ENCODE assay signal across 12 cellular contexts in the genomic region with DNA sequence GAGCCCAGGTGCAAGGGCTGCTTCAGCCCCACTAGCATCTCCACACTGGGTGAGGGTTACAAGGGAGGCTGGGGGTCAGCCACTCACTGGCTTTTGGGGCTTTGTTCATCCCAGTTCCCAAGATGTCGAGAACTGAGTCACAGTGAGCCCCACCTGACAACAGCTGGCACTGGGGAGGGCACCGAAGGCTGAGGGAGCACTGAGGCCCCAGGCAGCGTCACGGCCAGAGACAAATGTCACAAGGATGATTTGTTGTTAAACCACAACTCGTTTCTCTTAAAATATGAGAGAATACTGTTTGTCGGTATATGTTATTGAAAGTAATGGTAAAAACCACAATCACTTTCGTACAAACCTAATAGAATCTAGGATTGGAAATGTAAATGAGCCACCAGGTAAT.
DNase-seq lines count a peak whose midpoint lies in the region; ATAC-seq and TF ChIP-seq lines count a peak whose summit lies in the region.
"Had no signal": no experiment of that assay in that cellular context is flagged by ENCODE, and none has a peak within 500 bp of the region (broad histone marks: within the 10 kb centered on the region; RNA-seq: fewer than 3 reads in every experiment).

No MANE protein-coding gene starts in this region.

- peak overlapping the region; percentile 59 for H3K4me3 ChIP-seq in CD4-positive, CD25-positive, alpha-beta regulatory T cell (ENCODE audit: low read depth, low read length)
- H3K4me3 ChIP-seq in upper lobe of left lung, result no peak overlapping the region
- H3K4me3 ChIP-seq: testis had no signal

- no peak for TF ChIP-seq EP300 in upper lobe of left lung (IDR thresholded peaks at IDR 0.05)

- peaks cover 28% of the 10 kb centered on the region for H3K36me3 ChIP-seq in CD4-positive, CD25-positive, alpha-beta regulatory T cell (ENCODE audit: control insufficient read depth, insufficient read depth, low read length)
- no peaks in the 10 kb centered on the region for H3K36me3 ChIP-seq in upper lobe of left lung

- no peaks in the 10 kb centered on the region for H3K9me3 Mint-ChIP-seq in CD4-positive, CD25-positive, alpha-beta regulatory T cell
- H3K9me3 Mint-ChIP-seq in activated naive CD4-positive, alpha-beta T cell treated with anti-CD3 and anti-CD28 coated beads, Interleukin-2, amount 50 U/mL, for 72 hours, result no peaks in the 10 kb centered on the region

- peak overlapping the region; percentile 46 to 74 (median 57) for H3K4me3 Mint-ChIP-seq in CD4-positive, CD25-positive, alpha-beta regulatory T cell

- H3K27ac ChIP-seq in CD4-positive, CD25-positive, alpha-beta regulatory T cell (ENCODE audit: insufficient read depth, low read length, poor library complexity, severe bottlenecking), result peak overlapping the region; percentile 70
- no peak overlapping the region for H3K27ac ChIP-seq in upper lobe of left lung
- H3K27ac ChIP-seq: C4-2B, testis, VCaP had no signal

- DNase-seq in CD4-positive, CD25-positive, alpha-beta regulatory T cell, result peak in 1 of 3 donors; percentile 18
- no peak for DNase-seq in activated naive CD4-positive, alpha-beta T cell treated with anti-CD3 and anti-CD28 coated beads, Interleukin-2, amount 50 U/mL, for 72 hours (ENCODE audit: low spot score in 2 of 2)
- DNase-seq in upper lobe of left lung (no peak), erythroblast (lab: John Stamatoyannopoulos, UW) (no peak), NCI-H2227 treated with DMSO at 0.1 percent for 48 hours (lab: John Stamatoyannopoulos, UW) (no peak), NCI-H446 (lab: John Stamatoyannopoulos, UW) (no peak)
- DNase-seq: NCI-H1092 treated with DMSO at 0.1 percent for 48 hours, testis had no signal

- peaks cover 12% of the 10 kb centered on the region for H3K36me3 Mint-ChIP-seq in CD4-positive, CD25-positive, alpha-beta regulatory T cell
- peaks cover 19 to 37% of the 10 kb centered on the region in 2 donors for H3K36me3 Mint-ChIP-seq in activated naive CD4-positive, alpha-beta T cell treated with anti-CD3 and anti-CD28 coated beads, Interleukin-2, amount 50 U/mL, for 72 hours

- ATAC-seq in CD4-positive, CD25-positive, alpha-beta regulatory T cell (ENCODE audit: low read depth in 2 of 2), result peak; percentile 29 to 34
- ATAC-seq in GM19351 (IDR thresholded peaks at IDR 0.05; ENCODE audit: unreplicated experiment) (peak; percentile 47), HG03432 (IDR thresholded peaks at IDR 0.05; ENCODE audit: unreplicated experiment) (peak; percentile 46), upper lobe of left lung (ENCODE audit: low FRiP score in 2 of 2) (no peak)
- ATAC-seq in activated naive CD4-positive, alpha-beta T cell treated with anti-CD3 and anti-CD28 coated beads, Interleukin-2, amount 50 U/mL, for 72 hours, result peak in 1 of 2 donors; percentile 52

- WGBS in upper lobe of left lung, 2 donors, result 68 to 85% methylated on average over 7 of the region's 7 CpGs

- peak overlapping the region; percentile 21 to 85 (median 81) for H3K27ac Mint-ChIP-seq in CD4-positive, CD25-positive, alpha-beta regulatory T cell
- peak overlapping the region; percentile 96 to 97 for H3K27ac Mint-ChIP-seq in activated naive CD4-positive, alpha-beta T cell treated with anti-CD3 and anti-CD28 coated beads, Interleukin-2, amount 50 U/mL, for 72 hours

- H3K27me3 ChIP-seq in CD4-positive, CD25-positive, alpha-beta regulatory T cell (ENCODE audit: control insufficient read depth, insufficient read depth, low read length), result no peaks in the 10 kb centered on the region
- no peaks in the 10 kb centered on the region for H3K27me3 ChIP-seq in upper lobe of left lung
- H3K27me3 ChIP-seq: testis had no signal

- peaks cover 55 to 79% (median 58%) of the 10 kb centered on the region in 4 donors for H3K4me1 Mint-ChIP-seq in CD4-positive, CD25-positive, alpha-beta regulatory T cell

- no peaks in the 10 kb centered on the region for H3K27me3 Mint-ChIP-seq in CD4-positive, CD25-positive, alpha-beta regulatory T cell

- no peak for TF ChIP-seq POLR2A in upper lobe of left lung (IDR thresholded peaks at IDR 0.05)
- no peak for TF ChIP-seq POLR2A in erythroblast (IDR thresholded peaks at IDR 0.05; ENCODE audit: low read length)

- no peaks in the 10 kb centered on the region for H3K9me3 ChIP-seq in CD4-positive, CD25-positive, alpha-beta regulatory T cell (ENCODE audit: control insufficient read depth in 2 of 2, low read length in 2 of 2)
- H3K9me3 ChIP-seq in upper lobe of left lung, result no peaks in the 10 kb centered on the region
- H3K9me3 ChIP-seq: testis had no signal

- TF ChIP-seq CTCF in upper lobe of left lung (IDR thresholded peaks at IDR 0.05), result no peak

- H3K4me1 ChIP-seq in CD4-positive, CD25-positive, alpha-beta regulatory T cell (ENCODE audit: control insufficient read depth, insufficient read depth, low read length, poor library complexity, severe bottlenecking), result peaks cover 93% of the 10 kb centered on the region
- H3K4me1 ChIP-seq in upper lobe of left lung, result peaks cover 0 to 20% (median 14%) of the 10 kb centered on the region in 4 donors
- H3K4me1 ChIP-seq: testis had no signal

Comparison
In these comparisons a context has a peak if more than half of its experiments do, and no peak if none do; other contexts are left out.
1. ATAC-seq: peak in CD4-positive, CD25-positive, alpha-beta regulatory T cell (2 of 2), GM19351 (single experiment) and HG03432 (single experiment); none in upper lobe of left lung (0 of 2).